ENCODE assay signal across 1 cellular context in genomic region chr17:36697907-36698526, GRCh38.
TF ChIP-seq lines count a peak whose summit lies in the region.

No MANE protein-coding gene starts in this region.

TF ChIP-seq in SK-N-SH, 30 proteins besides CTCF, POLR2A, EP300 and RAD21:
- TF ChIP-seq REST (IDR thresholded peaks at IDR 0.05; ENCODE audit: low read depth, low read length), result peak; percentile 92
- no peak for TF ChIP-seq IRF3 (IDR thresholded peaks at IDR 0.05; ENCODE audit: low read depth, low read length)
